27 cellular contexts compared by ENCODE assay signal in genomic region chr13:101521371-101521770, GRCh38.
DNase-seq lines count a peak whose midpoint lies in the region; ATAC-seq and TF ChIP-seq lines count a peak whose summit lies in the region.
"Had no signal": no experiment of that assay in that cellular context is flagged by ENCODE, and none has a peak within 500 bp of the region (broad histone marks: within the 10 kb centered on the region; RNA-seq: fewer than 3 reads in every experiment).

No MANE protein-coding gene starts in this region.

- peaks cover 16% of the 10 kb centered on the region for H3K36me3 Mint-ChIP-seq in activated CD8-positive, alpha-beta memory T cell treated with anti-CD3 and anti-CD28 coated beads, Interleukin-2, amount 10 ng/mL, durations not matched to agents 7 days and 5 days
- H3K36me3 Mint-ChIP-seq in chondrocyte (ENCODE audit: low read depth) = peaks cover 12% of the 10 kb centered on the region
- H3K36me3 Mint-ChIP-seq: activated naive CD4-positive, alpha-beta T cell treated with anti-CD3 and anti-CD28 coated beads, Interleukin-2, amount 10 ng/mL, durations not matched to agents 7 days and 5 days had no signal

- TF ChIP-seq CTCF in Loucy (conservative IDR thresholded peaks at IDR 0.05; ENCODE audit: low read length) (no peak), chondrocyte (IDR thresholded peaks at IDR 0.05) (no peak)

- peaks cover 27% of the 10 kb centered on the region for H3K4me1 Mint-ChIP-seq in activated CD8-positive, alpha-beta memory T cell treated with anti-CD3 and anti-CD28 coated beads, Interleukin-2, amount 10 ng/mL, durations not matched to agents 7 days and 5 days
- H3K4me1 Mint-ChIP-seq in chondrocyte (ENCODE audit: low read depth) = peaks cover 71% of the 10 kb centered on the region

- H3K27ac Mint-ChIP-seq in activated CD8-positive, alpha-beta memory T cell treated with anti-CD3 and anti-CD28 coated beads, Interleukin-2, amount 10 ng/mL, durations not matched to agents 7 days and 5 days = peak overlapping the region; percentile 85
- peak overlapping the region; percentile 43 for H3K27ac Mint-ChIP-seq in chondrocyte (ENCODE audit: unreplicated experiment)
- H3K27ac Mint-ChIP-seq: activated naive CD4-positive, alpha-beta T cell treated with anti-CD3 and anti-CD28 coated beads, Interleukin-2, amount 10 ng/mL, durations not matched to agents 7 days and 5 days had no signal

- H3K36me3 ChIP-seq in Loucy (ENCODE audit: insufficient read depth, low read length) = no peaks in the 10 kb centered on the region
- peaks cover 12% of the 10 kb centered on the region for H3K36me3 ChIP-seq in skeletal muscle satellite cell (ENCODE audit: insufficient read depth, low read length)
- H3K36me3 ChIP-seq: BE2C, gastroesophageal sphincter, HAP-1, neutrophil, stomach, thyroid gland had no signal

- H3K4me3 ChIP-seq in Loucy (ENCODE audit: low read length, poor library complexity, severe bottlenecking) (peak overlapping the region; percentile 25), skeletal muscle satellite cell (ENCODE audit: low read length) (no peak overlapping the region)
- H3K4me3 ChIP-seq: A549, gastroesophageal sphincter, HAP-1, hepatocyte, K562, MG63, skin epidermis, stomach, thyroid gland had no signal

- H3K9me2 ChIP-seq in Loucy (replicated peaks; ENCODE audit: low read depth, low read length) = no peaks in the 10 kb centered on the region

- H3F3A ChIP-seq in Loucy (ENCODE audit: low read depth) = no peaks in the 10 kb centered on the region

- no peak for ATAC-seq in activated CD8-positive, alpha-beta memory T cell treated with anti-CD3 and anti-CD28 coated beads, Interleukin-2, amount 10 ng/mL, durations not matched to agents 7 days and 5 days
- ATAC-seq in HG02970 (IDR thresholded peaks at IDR 0.05; ENCODE audit: low FRiP score, unreplicated experiment) = no peak
- ATAC-seq: A549, gastroesophageal sphincter, K562 had no signal

- H3K27me3 ChIP-seq in Loucy (ENCODE audit: insufficient read depth, low read length, poor library complexity, severe bottlenecking) (no peaks in the 10 kb centered on the region), skeletal muscle satellite cell (ENCODE audit: control insufficient read depth, insufficient read depth, low read length) (no peaks in the 10 kb centered on the region)
- H3K27me3 ChIP-seq: BE2C, gastroesophageal sphincter, hepatocyte, MG63, neutrophil, stomach, thyroid gland had no signal

- no peaks in the 10 kb centered on the region for H3K9me3 Mint-ChIP-seq in activated CD8-positive, alpha-beta memory T cell treated with anti-CD3 and anti-CD28 coated beads, Interleukin-2, amount 10 ng/mL, durations not matched to agents 7 days and 5 days (ENCODE audit: low read depth)
- H3K9me3 Mint-ChIP-seq in chondrocyte (ENCODE audit: low read depth) = peaks cover 3% of the 10 kb centered on the region
- H3K9me3 Mint-ChIP-seq: activated naive CD4-positive, alpha-beta T cell treated with anti-CD3 and anti-CD28 coated beads, Interleukin-2, amount 10 ng/mL, durations not matched to agents 7 days and 5 days had no signal

- peak overlapping the region; percentile 63 for H3K4me2 ChIP-seq in Loucy (ENCODE audit: low read depth, low read length, poor library complexity, severe bottlenecking)
- H3K4me2 ChIP-seq in skeletal muscle satellite cell (ENCODE audit: low read length) = peak overlapping the region; percentile 47
- H3K4me2 ChIP-seq: A549, hepatocyte had no signal

- no peaks in the 10 kb centered on the region for H4K20me1 ChIP-seq in Loucy (ENCODE audit: insufficient read depth, low read length, poor library complexity, severe bottlenecking)

- CTCF ChIA-PET in activated CD8-positive, alpha-beta memory T cell treated with anti-CD3 and anti-CD28 coated beads, Interleukin-2, amount 10 ng/mL, durations not matched to agents 7 days and 5 days (lab: Charles Lee) = no interaction called here

- H3K9me3 ChIP-seq in Loucy (ENCODE audit: insufficient read depth, low read depth, low read length) (no peaks in the 10 kb centered on the region), skeletal muscle satellite cell (replicated peaks; ENCODE audit: low read length) (no peaks in the 10 kb centered on the region)
- H3K9me3 ChIP-seq: A549, BE2C, gastroesophageal sphincter, HAP-1, MG63, neutrophil, stomach, thyroid gland had no signal

- H3K27me3 Mint-ChIP-seq in activated CD8-positive, alpha-beta memory T cell treated with anti-CD3 and anti-CD28 coated beads, Interleukin-2, amount 10 ng/mL, durations not matched to agents 7 days and 5 days = peaks cover 6% of the 10 kb centered on the region
- H3K27me3 Mint-ChIP-seq in chondrocyte (ENCODE audit: low read depth) = no peaks in the 10 kb centered on the region

- no peak for DNase-seq in activated CD8-positive, alpha-beta memory T cell treated with anti-CD3 and anti-CD28 coated beads, Interleukin-2, amount 10 ng/mL, durations not matched to agents 7 days and 5 days
- no peak for DNase-seq in activated CD8-positive, alpha-beta memory T cell treated with anti-CD3 and anti-CD28 coated beads for 24 hours
- DNase-seq in chondrocyte (ENCODE audit: low spot score) (no peak), SW480 (ENCODE audit: low spot score) (no peak), GOT3 (lab: John Stamatoyannopoulos, UW) (no peak)
- DNase-seq: BE2C, COR-L47, DMS53, mesendoderm, NCI-H1417, NCI-H2029 treated with DMSO at 0.1 percent for 48 hours, NCI-H526, SHP77 treated with DMSO at 0.1 percent for 48 hours, stomach, thyroid gland had no signal

- H3K79me2 ChIP-seq in Loucy (ENCODE audit: insufficient read depth, low read length) = no peaks in the 10 kb centered on the region
- H3K79me2 ChIP-seq: hepatocyte had no signal

- no peak overlapping the region for H3K9ac ChIP-seq in Loucy (ENCODE audit: low read depth, low read length, poor library complexity, severe bottlenecking)
- H3K9ac ChIP-seq in skeletal muscle satellite cell (ENCODE audit: low read depth, low read length) = peak overlapping the region; percentile 28

- H3K4me1 ChIP-seq in Loucy (ENCODE audit: insufficient read depth, low read length, poor library complexity, severe bottlenecking) (peaks cover 18% of the 10 kb centered on the region), skeletal muscle satellite cell (ENCODE audit: control insufficient read depth, insufficient read depth, low read length) (peaks cover 61% of the 10 kb centered on the region)
- H3K4me1 ChIP-seq: A549, BE2C, gastroesophageal sphincter, HAP-1, stomach had no signal

- H3K4me3 Mint-ChIP-seq in activated CD8-positive, alpha-beta memory T cell treated with anti-CD3 and anti-CD28 coated beads, Interleukin-2, amount 10 ng/mL, durations not matched to agents 7 days and 5 days = no peak overlapping the region
- no peak overlapping the region for H3K4me3 Mint-ChIP-seq in chondrocyte (ENCODE audit: unreplicated experiment)
- H3K4me3 Mint-ChIP-seq: activated naive CD4-positive, alpha-beta T cell treated with anti-CD3 and anti-CD28 coated beads, Interleukin-2, amount 10 ng/mL, durations not matched to agents 7 days and 5 days had no signal

- no peak overlapping the region for H2AFZ ChIP-seq in Loucy (ENCODE audit: low read length)
- H2AFZ ChIP-seq: hepatocyte had no signal
